Comparison of ENCODE assay signal across 17 cellular contexts in the genomic region with DNA sequence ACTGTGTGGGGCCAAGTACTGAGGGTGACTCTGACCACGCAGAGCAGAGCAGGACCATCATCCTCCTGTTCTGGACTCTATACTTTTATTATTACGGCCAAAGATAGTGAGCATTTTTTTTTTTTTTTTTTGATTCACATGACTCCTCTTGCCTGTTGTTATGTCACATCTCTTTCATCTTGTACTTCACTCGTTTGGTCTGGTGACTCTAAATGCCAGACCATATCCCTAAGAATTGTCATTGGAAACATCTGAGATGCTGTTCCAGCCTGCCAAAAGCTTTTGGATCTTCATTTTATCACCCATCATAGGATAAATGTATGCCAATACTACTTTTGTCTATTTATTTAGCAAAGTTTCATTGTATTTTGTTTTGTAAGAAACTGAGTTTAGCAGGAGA.
DNase-seq lines count a peak whose midpoint lies in the region; ATAC-seq and TF ChIP-seq lines count a peak whose summit lies in the region.
"Had no signal": no experiment of that assay in that cellular context is flagged by ENCODE, and none has a peak within 500 bp of the region (broad histone marks: within the 10 kb centered on the region; RNA-seq: fewer than 3 reads in every experiment).

No MANE protein-coding gene starts in this region.

- TF ChIP-seq POLR2A in gastroesophageal sphincter (IDR thresholded peaks at IDR 0.05), result no peak
- no peak for TF ChIP-seq POLR2A in sigmoid colon (IDR thresholded peaks at IDR 0.05)

- no peaks in the 10 kb centered on the region for H3K36me3 ChIP-seq in adipocyte (ENCODE audit: control insufficient read depth, insufficient read depth, low read length, severe bottlenecking)
- no peaks in the 10 kb centered on the region for H3K36me3 ChIP-seq in gastroesophageal sphincter
- no peaks in the 10 kb centered on the region for H3K36me3 ChIP-seq in sigmoid colon
- H3K36me3 ChIP-seq: Peyer's patch had no signal

- TF ChIP-seq CTCF in AG04450 (IDR thresholded peaks at IDR 0.05; ENCODE audit: low read depth, low read length), result no peak
- no peak for TF ChIP-seq CTCF in gastroesophageal sphincter (IDR thresholded peaks at IDR 0.05)
- TF ChIP-seq CTCF in sigmoid colon (IDR thresholded peaks at IDR 0.05), result no peak

- ATAC-seq in gastroesophageal sphincter, result no peak
- ATAC-seq in GM21515 (IDR thresholded peaks at IDR 0.05; ENCODE audit: unreplicated experiment), result no peak
- ATAC-seq: activated CD8-positive, alpha-beta memory T cell treated with anti-CD3 and anti-CD28 coated beads, Interleukin-2, amount 10 ng/mL, durations not matched to agents 7 days and 5 days; T-cell; WTC11 had no signal

- no peaks in the 10 kb centered on the region for H3K9me3 ChIP-seq in AG04450 (ENCODE audit: control insufficient read depth, insufficient read depth, low read length)
- H3K9me3 ChIP-seq in adipocyte (ENCODE audit: control insufficient read depth, low read length), result no peaks in the 10 kb centered on the region
- no peaks in the 10 kb centered on the region for H3K9me3 ChIP-seq in gastroesophageal sphincter
- H3K9me3 ChIP-seq in sigmoid colon, result no peaks in the 10 kb centered on the region
- H3K9me3 ChIP-seq: Peyer's patch had no signal

- H3K4me3 ChIP-seq in AG04450 (ENCODE audit: low read depth, low read length), result no peak overlapping the region
- H3K4me3 ChIP-seq in adipocyte (ENCODE audit: low read length), result peak overlapping the region; percentile 5
- no peak overlapping the region for H3K4me3 ChIP-seq in gastroesophageal sphincter
- no peak overlapping the region for H3K4me3 ChIP-seq in sigmoid colon
- H3K4me3 ChIP-seq: Peyer's patch had no signal

- CTCF ChIA-PET in AG04450 (lab: Charles Lee), result interaction anchor here (0.7 to 3.9 kb wide), 5 partner anchors 199 to 418 kb away, joined by 3 to 71 read pairs (median 6); no protein-coding TSS in a partner anchor

- H3K27me3 ChIP-seq in AG04450 (ENCODE audit: control insufficient read depth, insufficient read depth, low read length) (no peaks in the 10 kb centered on the region), adipocyte (replicated peaks; ENCODE audit: control insufficient read depth, insufficient read depth, low read length) (no peaks in the 10 kb centered on the region), gastroesophageal sphincter (no peaks in the 10 kb centered on the region), sigmoid colon (no peaks in the 10 kb centered on the region)
- H3K27me3 ChIP-seq: Peyer's patch had no signal

- intact Hi-C loops in sigmoid colon (cut with DNase I), result loop anchor here (2.0 to 10.0 kb wide), 3 partner anchors 169 to 483 kb away; a partner anchor contains a TSS

- H3K9ac ChIP-seq in adipocyte (ENCODE audit: low read length), result peak overlapping the region; percentile 69

- TF ChIP-seq EP300 in gastroesophageal sphincter (IDR thresholded peaks at IDR 0.05), result no peak
- TF ChIP-seq EP300 in sigmoid colon (IDR thresholded peaks at IDR 0.05), result no peak

- WGBS in gastroesophageal sphincter (ENCODE audit: low coverage in 1 of 2), 2 donors, result 58 to 78% methylated on average over 3 of the region's 3 CpGs
- 85 to 87% methylated on average over 3 of the region's 3 CpGs for WGBS in sigmoid colon, 2 donors

- peaks cover 31% of the 10 kb centered on the region for H3K4me1 ChIP-seq in adipocyte (ENCODE audit: control insufficient read depth, insufficient read depth, low read length)
- peaks cover 5 to 33% (median 6%) of the 10 kb centered on the region in 3 donors for H3K4me1 ChIP-seq in gastroesophageal sphincter
- peaks cover 0 to 39% (median 29%) of the 10 kb centered on the region in 4 donors for H3K4me1 ChIP-seq in sigmoid colon
- H3K4me1 ChIP-seq: Peyer's patch had no signal

- POLR2A ChIA-PET in AG04450 (lab: Yijun Ruan, JAX), result interaction anchor here (1.1 to 1.3 kb wide), 2 partner anchors 11 to 138 kb away, joined by 4 to 6 read pairs; no protein-coding TSS in a partner anchor

- DNase-seq in AG04450 (ENCODE audit: low read depth, low spot score) (no peak), adipocyte (ENCODE audit: low read depth) (no peak), sigmoid colon (no peak), nucleus accumbens (lab: John Stamatoyannopoulos, UW) (no peak), NCI-H187 (lab: John Stamatoyannopoulos, UW) (no peak)
- no peak for DNase-seq in activated CD8-positive, alpha-beta memory T cell treated with anti-CD3 and anti-CD28 coated beads, Interleukin-2, amount 50 U/mL, for 48 hours
- DNase-seq: activated CD8-positive, alpha-beta memory T cell treated with anti-CD3 and anti-CD28 coated beads, Interleukin-2, amount 10 ng/mL, durations not matched to agents 7 days and 5 days; activated naive CD4-positive, alpha-beta T cell; effector CD4-positive, alpha-beta T cell; immature natural killer cell; mesendoderm; NCI-H1694; Peyer's patch; T-cell had no signal

- H3K27ac ChIP-seq in AG04450 (ENCODE audit: low read depth, low read length), result peak overlapping the region; percentile 83
- peak overlapping the region; percentile 32 to 82 (median 78) for H3K27ac ChIP-seq in gastroesophageal sphincter
- H3K27ac ChIP-seq in sigmoid colon, result peak overlapping the region; percentile 61 to 76 (median 73)
- H3K27ac ChIP-seq: Peyer's patch had no signal
